In genomic region chr17:61354895-61355294, GRCh38 we compare ENCODE assay signal across 21 cellular contexts. TPM values are rescaled to one million over a fixed set of nuclear protein-coding genes. Genes with fewer than 3 reads are reported as not detected.
A peak's percentile ranks its signal among the peaks of the same experiment; 100 is the strongest.
DNase-seq lines count a peak whose midpoint lies in the region; ATAC-seq, FAIRE-seq and TF ChIP-seq lines count a peak whose summit lies in the region.
"Had no signal": no experiment of that assay in that cellular context is flagged by ENCODE, and none has a peak within 500 bp of the region (broad histone marks: within the 10 kb centered on the region; RNA-seq: fewer than 3 reads in every experiment).

No MANE protein-coding gene starts in this region.

- in situ Hi-C loops in HepG2 (cut with HindIII; ENCODE audit: extremely low pct_ligation_motif_present, low pct_unique_long_range_greater_than_20kb): no loop called here

- TF ChIP-seq POLR2A in HepG2 (IDR thresholded peaks at IDR 0.05; ENCODE audit: insufficient read depth in 1 of 2, low read depth in 2 of 2, low read length in 2 of 2) (no peak), right lobe of liver (IDR thresholded peaks at IDR 0.05) (no peak)

- CTCF ChIA-PET in HepG2 (lab: Yijun Ruan, JAX; ENCODE audit: low intra/inter-chr PET ratio, low total read pairs): interaction anchor here (0.8 to 1.4 kb wide), 2 partner anchors 35 to 54 kb away, joined by 3 to 8 read pairs; no protein-coding TSS in a partner anchor

- H3K79me2 ChIP-seq in HepG2 (ENCODE audit: insufficient read depth, low read length): no peaks in the 10 kb centered on the region

- H3K27me3 ChIP-seq in HepG2 (ENCODE audit: control insufficient read depth in 1 of 2, insufficient read depth in 2 of 2, low read length in 2 of 2) (no peaks in the 10 kb centered on the region), right lobe of liver (no peaks in the 10 kb centered on the region), WERI-Rb-1 (ENCODE audit: insufficient read depth, low read depth, severe bottlenecking) (no peaks in the 10 kb centered on the region), tibial artery (no peaks in the 10 kb centered on the region)
- H3K27me3 ChIP-seq: SJSA1 had no signal

- no peak for TF ChIP-seq RAD21 in HepG2 (CRISPR knock-in tag; IDR thresholded peaks at IDR 0.05)

- POLR2A ChIA-PET in HepG2 (lab: Yijun Ruan, JAX): interaction anchor here (1.3 to 4.1 kb wide), 4 partner anchors 11 to 45 kb away, joined by 4 to 39 read pairs (median 24); partner anchors contain the start of gene TBX2

- no peak overlapping the region for H3K4me2 ChIP-seq in HepG2 (ENCODE audit: low read depth, low read length)

- no peak for DNase-seq in HepG2 (ENCODE audit: low spot score)
- no peak for DNase-seq in right lobe of liver
- DNase-seq in WERI-Rb-1: no peak
- DNase-seq in left kidney (ENCODE audit: low read depth, low spot score): peak; percentile 58
- DNase-seq in activated naive CD4-positive, alpha-beta T cell treated with anti-CD3 and anti-CD28 coated beads, Interleukin-2, amount 50 U/mL, for 72 hours (ENCODE audit: low spot score in 2 of 2): no peak
- DNase-seq in tibial artery: no peak
- DNase-seq in NOMO-1 treated with dmso at 0.1 percent for 144 hours (lab: John Stamatoyannopoulos, UW; ENCODE audit: unreplicated experiment): no peak
- DNase-seq: DMS 273 treated with DMSO at 0.1 percent for 48 hours, GF-D8, HCEC 1CT, MV-4-11, NCI-H1417, NCI-H1930, NCI-H446, PC-3 had no signal

- H3K36me3 ChIP-seq in HepG2 (replicated peaks in 1 of 2; ENCODE audit: control insufficient read depth in 1 of 2, insufficient read depth in 2 of 2, low read length in 2 of 2) (no peaks in the 10 kb centered on the region), right lobe of liver (no peaks in the 10 kb centered on the region), WERI-Rb-1 (no peaks in the 10 kb centered on the region), urinary bladder (ENCODE audit: insufficient read depth) (no peaks in the 10 kb centered on the region), tibial artery (no peaks in the 10 kb centered on the region)
- H3K36me3 ChIP-seq: SJSA1 had no signal

- no peaks in the 10 kb centered on the region for H3K36me3 Mint-ChIP-seq in activated naive CD4-positive, alpha-beta T cell treated with anti-CD3 and anti-CD28 coated beads, Interleukin-2, amount 50 U/mL, for 72 hours

- no peak overlapping the region for H3K9ac ChIP-seq in HepG2 (ENCODE audit: insufficient read depth, low read depth, low read length)

- intact Hi-C loops in HepG2 (cut with micrococcal nuclease; ENCODE audit: unreplicated experiment): loop anchor here (1.0 kb wide), 1 partner anchor 8 kb away; no protein-coding TSS in a partner anchor
- intact Hi-C loops in right lobe of liver (cut with DNase I): no loop called here
- intact Hi-C loops in tibial artery (cut with DNase I; ENCODE audit: low total_unique reads): no loop called here

- WGBS in HepG2 (ENCODE audit: low lambda C conversion rate): 80% methylated on average over 6 of the region's 6 CpGs
- 91% methylated on average over 4 of the region's 6 CpGs for WGBS in right lobe of liver (ENCODE audit: insufficient coverage, low coverage, low lambda C conversion rate, missing lambda C conversion rate)
- WGBS in urinary bladder: 65% methylated on average over 6 of the region's 6 CpGs

- no peak for FAIRE-seq in HepG2 (lab: Jason Lieb, UNC)
- FAIRE-seq: A204.1, GM12892, K562 had no signal

- H3K27ac Mint-ChIP-seq in activated naive CD4-positive, alpha-beta T cell treated with anti-CD3 and anti-CD28 coated beads, Interleukin-2, amount 50 U/mL, for 72 hours: no peak overlapping the region

- no peaks in the 10 kb centered on the region for H3K9me3 Mint-ChIP-seq in activated naive CD4-positive, alpha-beta T cell treated with anti-CD3 and anti-CD28 coated beads, Interleukin-2, amount 50 U/mL, for 72 hours

- BruUV-seq in HepG2 (replicated peaks; lab: Mats Ljungman, UMichigan): no TSS peak

- H3K9me3 ChIP-seq in HepG2 (ENCODE audit: low read length): no peaks in the 10 kb centered on the region
- no peaks in the 10 kb centered on the region for H3K9me3 ChIP-seq in right lobe of liver
- H3K9me3 ChIP-seq in WERI-Rb-1 (ENCODE audit: severe bottlenecking): no peaks in the 10 kb centered on the region
- H3K9me3 ChIP-seq in tibial artery: no peaks in the 10 kb centered on the region
- H3K9me3 ChIP-seq: SJSA1 had no signal

- H3K4me1 ChIP-seq in HepG2 (ENCODE audit: insufficient read depth, low read length) (peaks cover 85% of the 10 kb centered on the region), right lobe of liver (no peaks in the 10 kb centered on the region), urinary bladder (ENCODE audit: insufficient read depth) (no peaks in the 10 kb centered on the region), tibial artery (peaks cover 0 to 8% (median 1%) of the 10 kb centered on the region in 4 donors)

- ATAC-seq in HepG2 (peak; percentile 23; the same call in 1 of the 3 replicates), right lobe of liver (no peak)
- ATAC-seq in activated naive CD4-positive, alpha-beta T cell treated with anti-CD3 and anti-CD28 coated beads, Interleukin-2, amount 50 U/mL, for 72 hours: no peak
- ATAC-seq: K562, PC-3 had no signal

- no peak overlapping the region for H3K4me3 ChIP-seq in HepG2 (replicated peaks in 1 of 3; ENCODE audit: insufficient read depth in 1 of 3, low read depth in 2 of 3, low read length in 3 of 3)
- H3K4me3 ChIP-seq in right lobe of liver: no peak overlapping the region
- no peak overlapping the region for H3K4me3 ChIP-seq in WERI-Rb-1 (ENCODE audit: low read depth, low read length)
- no peak overlapping the region for H3K4me3 ChIP-seq in urinary bladder (ENCODE audit: low read depth, low read length)
- H3K4me3 ChIP-seq in tibial artery: no peak overlapping the region
- H3K4me3 ChIP-seq: K562, SJSA1 had no signal

- no peak overlapping the region for H2AFZ ChIP-seq in HepG2 (ENCODE audit: low read length)

- H3K27ac ChIP-seq in HepG2 (ENCODE audit: extremely low read length, insufficient read depth, low read length): no peak overlapping the region
- H3K27ac ChIP-seq in right lobe of liver: no peak overlapping the region
- no peak overlapping the region for H3K27ac ChIP-seq in WERI-Rb-1
- peak overlapping the region; percentile 18 for H3K27ac ChIP-seq in urinary bladder (ENCODE audit: low read depth)
- no peak overlapping the region for H3K27ac ChIP-seq in tibial artery
- H3K27ac ChIP-seq: C4-2B, SJSA1 had no signal

- no peaks in the 10 kb centered on the region for H4K20me1 ChIP-seq in HepG2 (ENCODE audit: insufficient read depth, low read length)

- TF ChIP-seq EP300 in HepG2 (IDR thresholded peaks at IDR 0.05; ENCODE audit: low read depth in 2 of 2, low read length in 2 of 2): no peak
- TF ChIP-seq EP300 in HepG2 (CRISPR knock-in tag; IDR thresholded peaks at IDR 0.05; ENCODE audit: borderline replicate concordance): no peak

- TF ChIP-seq CTCF in HepG2 (CRISPR knock-in tag; IDR thresholded peaks at IDR 0.05) (peak; percentile 48), right lobe of liver (IDR thresholded peaks at IDR 0.05) (no peak), WERI-Rb-1 (IDR thresholded peaks at IDR 0.05; ENCODE audit: low read depth, low read length) (peak; percentile 32; the same call in 1 of the 2 replicates), tibial artery (IDR thresholded peaks at IDR 0.05) (no peak)

TF ChIP-seq in HepG2, 621 proteins besides CTCF, POLR2A, EP300 and RAD21 (continues in another document):
- TF ChIP-seq DNMT1 (CRISPR knock-in tag; IDR thresholded peaks at IDR 0.05) (no peak), ZNF773 (CRISPR knock-in tag; IDR thresholded peaks at IDR 0.05; ENCODE audit: borderline replicate concordance) (no peak), IKZF1 (IDR thresholded peaks at IDR 0.05) (no peak)

RNA-seq across cellular contexts. Expression of gene TBX2, which starts 44.7 kb away (rescaled TPM):
- 10.2 and 15.3 TPM in 2 replicates for total RNA-seq in HepG2 (2016; rRNA removed; fragmentation: Illumina TruSeq; extraction: Trizol)
- total RNA-seq in HepG2 (2016; cell fraction: cytosol; rRNA removed; fragmentation: Illumina TruSeq; extraction: Trizol; ENCODE audit: low read depth): 3.7 TPM in 2 replicates
- 8.3 and 14.7 TPM in 2 replicates for total RNA-seq in HepG2 (2016; cell fraction: insoluble cytoplasmic fraction; rRNA removed; fragmentation: Illumina TruSeq; extraction: Trizol)
- 9.6 and 10.4 TPM in 2 replicates for total RNA-seq in HepG2 (2016; cell fraction: membrane; rRNA removed; fragmentation: Illumina TruSeq; extraction: Trizol)
- 10.9 and 12.4 TPM in 2 replicates for total RNA-seq in HepG2 (2016; cell fraction: nucleus; rRNA removed; fragmentation: Illumina TruSeq; extraction: Trizol)
- polyA plus RNA-seq in HepG2 (2011; rRNA removed): 2.8 and 3.0 TPM in 2 replicates
- 1.9 and 3.7 TPM in 2 replicates for polyA plus RNA-seq in HepG2 (2011; cell fraction: cytosol; rRNA removed)
- polyA plus RNA-seq in HepG2 (2011; cell fraction: nucleus; rRNA removed): 9.5 and 10.4 TPM in 2 replicates
- 1.0 and 1.6 TPM in 2 replicates for polyA plus RNA-seq in HepG2 (2012)
- 2.8 and 3.6 TPM in 2 replicates for polyA plus RNA-seq in HepG2 (2016; cell fraction: cytosol; fragmentation: Illumina TruSeq; extraction: Trizol; ENCODE audit: low read depth)
- 13.1 and 15.6 TPM in 2 replicates for polyA plus RNA-seq in HepG2 (2016; cell fraction: insoluble cytoplasmic fraction; fragmentation: Illumina TruSeq; extraction: Trizol; ENCODE audit: low read depth)
- 8.1 and 8.9 TPM in 2 replicates for polyA plus RNA-seq in HepG2 (2016; cell fraction: membrane; fragmentation: Illumina TruSeq; extraction: Trizol; ENCODE audit: low read depth)
- 26.2 and 30.9 TPM in 2 replicates for polyA plus RNA-seq in HepG2 (2016; cell fraction: nucleus; fragmentation: Illumina TruSeq; extraction: Trizol; ENCODE audit: insufficient read depth, low read depth)
- 3.0 and 6.9 TPM in 2 replicates for polyA minus RNA-seq in HepG2 (2011; rRNA and poly(A)+ RNA removed; ENCODE audit: low replicate concordance)
- polyA minus RNA-seq in HepG2 (2011; cell fraction: cytosol; rRNA and poly(A)+ RNA removed): 1.5 and 2.4 TPM in 2 replicates
- 4.9 and 5.3 TPM in 2 replicates for polyA minus RNA-seq in HepG2 (2011; cell fraction: nucleus; rRNA and poly(A)+ RNA removed)
- 1 to 10 TPM; 1.9 to 4.4 (median 2.7) TPM for total RNA-seq in right lobe of liver
- 26.4 TPM for total RNA-seq in urinary bladder
- 56.3 TPM for polyA plus RNA-seq in urinary bladder
- not detected for total RNA-seq in activated naive CD4-positive, alpha-beta T cell treated with anti-CD3 and anti-CD28 coated beads, Interleukin-2, amount 50 U/mL, for 72 hours
- polyA plus RNA-seq: K562 had no signal

Comparison
In these comparisons a context has a peak if more than half of its experiments do, and no peak if none do; other contexts are left out.
1. CTCF ChIP-seq: peak in HepG2 (single experiment) and WERI-Rb-1 (single experiment); none in right lobe of liver (0 of 4) and tibial artery (0 of 2).